Comparison of ENCODE assay signal across 8 cellular contexts in the genomic region with DNA sequence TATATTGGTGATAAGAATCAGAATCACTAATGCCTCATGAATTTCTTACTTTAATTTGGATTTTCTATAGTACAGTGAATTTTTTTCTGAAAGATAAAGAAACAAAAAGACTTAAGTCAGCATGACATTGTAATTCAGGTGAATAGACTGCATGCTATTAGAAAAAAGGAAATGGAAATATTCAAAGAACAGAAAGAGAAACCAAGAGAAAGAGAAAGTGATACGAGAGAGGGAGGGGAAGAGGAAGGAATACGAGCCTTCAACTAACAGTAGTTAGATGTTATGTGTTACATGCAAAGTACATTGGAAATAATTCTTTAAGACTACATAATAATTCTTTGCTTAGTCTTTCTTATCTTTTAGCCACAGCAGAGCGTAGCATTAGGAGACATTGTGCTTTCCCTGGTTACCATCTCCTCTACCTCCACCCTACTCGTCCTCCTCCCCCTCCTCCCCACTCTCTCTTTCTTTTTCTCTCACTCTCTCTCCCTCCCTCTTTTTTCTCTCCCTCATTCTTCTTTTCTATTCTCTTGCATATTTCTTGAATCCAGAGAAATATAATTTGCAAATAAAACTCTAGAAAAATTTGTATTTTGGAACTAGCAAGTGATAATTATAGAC. TPM values are rescaled to one million over a fixed set of nuclear protein-coding genes. Genes with fewer than 3 reads are reported as not detected.
DNase-seq lines count a peak whose midpoint lies in the region; ATAC-seq, FAIRE-seq and TF ChIP-seq lines count a peak whose summit lies in the region.

No MANE protein-coding gene starts in this region.

- no peak for TF ChIP-seq CTCF in mesothelial cell of epicardium (IDR thresholded peaks at IDR 0.05; ENCODE audit: unreplicated experiment)

- no peaks in the 10 kb centered on the region for H3K27me3 ChIP-seq in right cardiac atrium (ENCODE audit: control insufficient read depth, insufficient read depth)

- no peak for FAIRE-seq in RCC 7860 (lab: Jason Lieb, UNC)

- WGBS in right cardiac atrium, result 45% methylated on average over 4 of the region's 4 CpGs

- H3K4me3 ChIP-seq in right cardiac atrium (ENCODE audit: low read length), result peak overlapping the region; percentile 50

- H3K4me3 Mint-ChIP-seq in activated CD8-positive, alpha-beta T cell treated with anti-CD3 and anti-CD28 coated beads, Interleukin-2, amount 10 ng/mL, durations not matched to agents 7 days and 5 days, result peak overlapping the region; percentile 60
- no peak overlapping the region for H3K4me3 Mint-ChIP-seq in mesothelial cell of epicardium

- DNase-seq in right cardiac atrium (no peak), left cardiac atrium (no peak), mesothelial cell of epicardium (ENCODE audit: low spot score in 2 of 2, unreplicated experiment in 2 of 2) (no peak), RCC 7860 (ENCODE audit: low spot score) (no peak), HPDE6-E6E7 (ENCODE audit: extremely low spot score) (no peak), RKO (ENCODE audit: low spot score) (no peak)
- no peak for DNase-seq in activated CD8-positive, alpha-beta T cell treated with anti-CD3 and anti-CD28 coated beads, Interleukin-2, amount 10 ng/mL, durations not matched to agents 7 days and 5 days

- peaks cover 10% of the 10 kb centered on the region for H3K4me1 Mint-ChIP-seq in activated CD8-positive, alpha-beta T cell treated with anti-CD3 and anti-CD28 coated beads, Interleukin-2, amount 10 ng/mL, durations not matched to agents 7 days and 5 days (ENCODE audit: low read depth)
- H3K4me1 Mint-ChIP-seq in mesothelial cell of epicardium, result no peaks in the 10 kb centered on the region

- ATAC-seq in right cardiac atrium (no peak), left cardiac atrium (no peak), HG03045 (IDR thresholded peaks at IDR 0.05; ENCODE audit: unreplicated experiment) (peak; percentile 97)
- ATAC-seq in activated CD8-positive, alpha-beta T cell treated with anti-CD3 and anti-CD28 coated beads, Interleukin-2, amount 10 ng/mL, durations not matched to agents 7 days and 5 days, result peak; percentile 49

- no peaks in the 10 kb centered on the region for H3K36me3 Mint-ChIP-seq in activated CD8-positive, alpha-beta T cell treated with anti-CD3 and anti-CD28 coated beads, Interleukin-2, amount 10 ng/mL, durations not matched to agents 7 days and 5 days (ENCODE audit: low read depth)
- H3K36me3 Mint-ChIP-seq in mesothelial cell of epicardium, result no peaks in the 10 kb centered on the region

- intact Hi-C loops in right cardiac atrium (cut with DNase I), result no loop called here
- intact Hi-C loops in left cardiac atrium (cut with DNase I), result no loop called here

- H3K9me3 ChIP-seq in right cardiac atrium (ENCODE audit: control insufficient read depth, low read length), result no peaks in the 10 kb centered on the region

- CTCF ChIA-PET in activated CD8-positive, alpha-beta T cell treated with anti-CD3 and anti-CD28 coated beads, Interleukin-2, amount 10 ng/mL, durations not matched to agents 7 days and 5 days (lab: Charles Lee), result interaction anchor here (0.8 kb wide), 1 partner anchor 13 kb away, joined by 3 read pairs; no protein-coding TSS in a partner anchor

- H3K4me1 ChIP-seq in right cardiac atrium (ENCODE audit: control insufficient read depth, insufficient read depth, low read length), result no peaks in the 10 kb centered on the region

- no peaks in the 10 kb centered on the region for H3K27me3 Mint-ChIP-seq in activated CD8-positive, alpha-beta T cell treated with anti-CD3 and anti-CD28 coated beads, Interleukin-2, amount 10 ng/mL, durations not matched to agents 7 days and 5 days (ENCODE audit: low read depth)
- no peaks in the 10 kb centered on the region for H3K27me3 Mint-ChIP-seq in mesothelial cell of epicardium (ENCODE audit: low read depth)

- H3K27ac ChIP-seq in right cardiac atrium (ENCODE audit: low read length), result no peak overlapping the region

- peaks cover 10% of the 10 kb centered on the region for H3K9me3 Mint-ChIP-seq in activated CD8-positive, alpha-beta T cell treated with anti-CD3 and anti-CD28 coated beads, Interleukin-2, amount 10 ng/mL, durations not matched to agents 7 days and 5 days (ENCODE audit: insufficient read depth)
- H3K9me3 Mint-ChIP-seq in mesothelial cell of epicardium, result peaks cover 12% of the 10 kb centered on the region

- H3K27ac Mint-ChIP-seq in activated CD8-positive, alpha-beta T cell treated with anti-CD3 and anti-CD28 coated beads, Interleukin-2, amount 10 ng/mL, durations not matched to agents 7 days and 5 days, result peak overlapping the region; percentile 62
- no peak overlapping the region for H3K27ac Mint-ChIP-seq in mesothelial cell of epicardium

- POLR2A ChIA-PET in activated CD8-positive, alpha-beta T cell treated with anti-CD3 and anti-CD28 coated beads, Interleukin-2, amount 10 ng/mL, durations not matched to agents 7 days and 5 days (lab: Charles Lee), result no interaction called here

RNA-seq across cellular contexts. Expression of a gene that starts 46.4 kb away (rescaled TPM):
- total RNA-seq in right cardiac atrium (10 to 100 TPM; 11.2 to 17.6 (median 13.6) TPM), left cardiac atrium (10 to 100 TPM; 30.6 to 34.8 TPM), mesothelial cell of epicardium (0.07 TPM in 1 of 3 replicates, not detected in the others)
- polyA plus RNA-seq in right cardiac atrium, result 9.9 TPM
- not detected for total RNA-seq in activated CD8-positive, alpha-beta T cell treated with anti-CD3 and anti-CD28 coated beads, Interleukin-2, amount 10 ng/mL, durations not matched to agents 7 days and 5 days

Comparison
In these comparisons a context has a peak if more than half of its experiments do, and no peak if none do; other contexts are left out.
1. ATAC-seq: peak in HG03045 (single experiment) and activated CD8-positive, alpha-beta T cell treated with anti-CD3 and anti-CD28 coated beads, Interleukin-2, amount 10 ng/mL, durations not matched to agents 7 days and 5 days (single experiment); none in right cardiac atrium (0 of 2) and left cardiac atrium (0 of 2).
2. RNA of a gene that starts 46.4 kb away (total RNA-seq): 30.6 to 34.8 TPM in left cardiac atrium and 11.2 to 17.6 TPM in right cardiac atrium; 0.07 TPM in mesothelial cell of epicardium and not detected in activated CD8-positive, alpha-beta T cell treated with anti-CD3 and anti-CD28 coated beads, Interleukin-2, amount 10 ng/mL, durations not matched to agents 7 days and 5 days; every median in the first group is over 10 times any median in the second.